Comparison of ENCODE assay signal across 1 cellular context in genomic region chr1:182293119-182293589, GRCh38.
TF ChIP-seq lines count a peak whose summit lies in the region.

No MANE protein-coding gene starts in this region.

TF ChIP-seq in HepG2, 621 proteins besides CTCF, POLR2A, EP300 and RAD21 (continued from another document and continues in another):
- TF ChIP-seq TIGD3 (CRISPR knock-in tag; IDR thresholded peaks at IDR 0.05; ENCODE audit: borderline replicate concordance) = no peak
- TF ChIP-seq RBFOX2 (IDR thresholded peaks at IDR 0.05; ENCODE audit: low read depth, low read length) = peak; percentile 11; the same call in 1 of the 2 replicates
- TF ChIP-seq CHD4 (IDR thresholded peaks at IDR 0.05; ENCODE audit: borderline replicate concordance, low read length) = no peak
- TF ChIP-seq E2F2 (CRISPR knock-in tag; IDR thresholded peaks at IDR 0.05; ENCODE audit: borderline replicate concordance) = no peak
- no peak for TF ChIP-seq ZNF569 (CRISPR knock-in tag; IDR thresholded peaks at IDR 0.05; ENCODE audit: borderline replicate concordance)
- no peak for TF ChIP-seq RNF2 (conservative IDR thresholded peaks at IDR 0.05; ENCODE audit: low read depth)
- TF ChIP-seq ZNF468 (CRISPR knock-in tag; IDR thresholded peaks at IDR 0.05) = no peak
- no peak for TF ChIP-seq SKI (IDR thresholded peaks at IDR 0.05; ENCODE audit: partially characterized antibody)
- no peak for TF ChIP-seq HOXA5 (CRISPR knock-in tag; IDR thresholded peaks at IDR 0.05)
- no peak for TF ChIP-seq ZNF766 (CRISPR knock-in tag; IDR thresholded peaks at IDR 0.05; ENCODE audit: borderline replicate concordance)
- peak; percentile 45; the same call in 1 of the 2 replicates for TF ChIP-seq FOXO1 (CRISPR knock-in tag; IDR thresholded peaks at IDR 0.05)
- TF ChIP-seq ZBTB26 (CRISPR knock-in tag; IDR thresholded peaks at IDR 0.05; ENCODE audit: borderline replicate concordance) = no peak
- no peak for TF ChIP-seq SRSF1 (optimal IDR thresholded peaks at IDR 0.05; ENCODE audit: low read depth, low read length)
- no peak for TF ChIP-seq ZNF234 (CRISPR knock-in tag; conservative IDR thresholded peaks at IDR 0.05)
- TF ChIP-seq ZNF382 (CRISPR knock-in tag; IDR thresholded peaks at IDR 0.05; ENCODE audit: borderline replicate concordance) = no peak
- TF ChIP-seq PCBP2 (optimal IDR thresholded peaks at IDR 0.05; ENCODE audit: low read depth, low read length, poor library complexity, severe bottlenecking) = no peak
- peak; percentile 76; the same call in 1 of the 2 replicates for TF ChIP-seq BRD4 (CRISPR knock-in tag; IDR thresholded peaks at IDR 0.05)
- no peak for TF ChIP-seq ATM (IDR thresholded peaks at IDR 0.05; ENCODE audit: borderline replicate concordance)
- TF ChIP-seq IRX3 (CRISPR knock-in tag; IDR thresholded peaks at IDR 0.05; ENCODE audit: borderline replicate concordance, low read depth) = no peak
- TF ChIP-seq ZNF704 (CRISPR knock-in tag; IDR thresholded peaks at IDR 0.05; ENCODE audit: borderline replicate concordance) = no peak
- no peak for TF ChIP-seq ZNF33B (CRISPR knock-in tag; IDR thresholded peaks at IDR 0.05)
- TF ChIP-seq ZFP90 (CRISPR knock-in tag; IDR thresholded peaks at IDR 0.05; ENCODE audit: borderline replicate concordance) = no peak
- TF ChIP-seq KLF12 (CRISPR knock-in tag; IDR thresholded peaks at IDR 0.05; ENCODE audit: borderline replicate concordance) = no peak
- no peak for TF ChIP-seq ZNF362 (CRISPR knock-in tag; IDR thresholded peaks at IDR 0.05; ENCODE audit: borderline replicate concordance)
- no peak for TF ChIP-seq CEBPZ (IDR thresholded peaks at IDR 0.05; ENCODE audit: low read length)
- no peak for TF ChIP-seq RFX1 (IDR thresholded peaks at IDR 0.05)
- TF ChIP-seq KLF6 (CRISPR knock-in tag; IDR thresholded peaks at IDR 0.05) = no peak
- no peak for TF ChIP-seq ZNF530 (CRISPR knock-in tag; IDR thresholded peaks at IDR 0.05; ENCODE audit: low read depth)
- TF ChIP-seq SNAPC4 (CRISPR knock-in tag; IDR thresholded peaks at IDR 0.05) = no peak
- no peak for TF ChIP-seq SMAD1 (CRISPR knock-in tag; IDR thresholded peaks at IDR 0.05; ENCODE audit: borderline replicate concordance, low read depth)
- no peak for TF ChIP-seq AGO1 (IDR thresholded peaks at IDR 0.05; ENCODE audit: low read depth, low read length, poor library complexity, severe bottlenecking)
- no peak for TF ChIP-seq KIAA2018 (CRISPR knock-in tag; IDR thresholded peaks at IDR 0.05; ENCODE audit: borderline replicate concordance)
- peak; percentile 68; the same call in 1 of the 2 replicates for TF ChIP-seq ZBTB38 (CRISPR knock-in tag; IDR thresholded peaks at IDR 0.05)
- no peak for TF ChIP-seq GABPB1 (CRISPR knock-in tag; IDR thresholded peaks at IDR 0.05)
- no peak for TF ChIP-seq ZNF549 (CRISPR knock-in tag; IDR thresholded peaks at IDR 0.05)
